ENCODE assay signal across 19 cellular contexts in genomic region chr10:3104251-3104918, GRCh38. TPM values are rescaled to one million over a fixed set of nuclear protein-coding genes. Genes with fewer than 3 reads are reported as not detected.
DNase-seq lines count a peak whose midpoint lies in the region; ATAC-seq and TF ChIP-seq lines count a peak whose summit lies in the region.
"Had no signal": no experiment of that assay in that cellular context is flagged by ENCODE, and none has a peak within 500 bp of the region (broad histone marks: within the 10 kb centered on the region; RNA-seq: fewer than 3 reads in every experiment).

No MANE protein-coding gene starts in this region.

- H3K9ac ChIP-seq in H9 (ENCODE audit: extremely low read depth, insufficient read length, low read length), result no peak overlapping the region
- H3K9ac ChIP-seq: SK-N-SH had no signal

- H3K79me2 ChIP-seq in H9 (ENCODE audit: insufficient read depth, low read length), result no peaks in the 10 kb centered on the region; the same call in 1 of the 2 replicates

- no peaks in the 10 kb centered on the region; the same call in 1 of the 2 replicates for H3K27me3 Mint-ChIP-seq in H9 (ENCODE audit: low read depth)
- H3K27me3 Mint-ChIP-seq: effector memory CD8-positive, alpha-beta T cell; progenitor cell of endocrine pancreas had no signal

- H2BK20ac ChIP-seq in H9 (ENCODE audit: low read depth, low read length, poor library complexity, severe bottlenecking), result no peak overlapping the region

- H2BK120ac ChIP-seq in H9 (ENCODE audit: low read depth, low read length, poor library complexity, severe bottlenecking), result no peak overlapping the region

- H3K27me3 ChIP-seq in H9 (ENCODE audit: insufficient read depth, low read length), result no peaks in the 10 kb centered on the region
- H3K27me3 ChIP-seq: body of pancreas, foreskin keratinocyte, thyroid gland had no signal

- no peak overlapping the region for H2BK12ac ChIP-seq in H9 (ENCODE audit: insufficient read length, low read depth, low read length)

- peak overlapping the region; percentile 34 to 90 (median 63); a peak in 6 of 7 replicates for H3K27ac Mint-ChIP-seq in H9
- H3K27ac Mint-ChIP-seq: activated CD8-positive, alpha-beta T cell treated with anti-CD3 and anti-CD28 coated beads, Interleukin-2, amount 10 ng/mL, durations not matched to agents 7 days and 5 days; progenitor cell of endocrine pancreas had no signal

- H3K4me1 ChIP-seq in H9 (ENCODE audit: insufficient read depth, low read length), result no peaks in the 10 kb centered on the region; the same call in 1 of the 2 replicates

- H3K9me3 Mint-ChIP-seq in H9, result no peaks in the 10 kb centered on the region
- H3K9me3 Mint-ChIP-seq: effector memory CD8-positive, alpha-beta T cell had no signal

- ATAC-seq in left ventricle myocardium superior, result peak; percentile 68
- no peak for ATAC-seq in HG03520 (IDR thresholded peaks at IDR 0.05; ENCODE audit: unreplicated experiment)
- ATAC-seq: activated CD8-positive, alpha-beta T cell treated with anti-CD3 and anti-CD28 coated beads, Interleukin-2, amount 10 ng/mL, durations not matched to agents 7 days and 5 days; body of pancreas; effector memory CD8-positive, alpha-beta T cell; foreskin keratinocyte; mucosa of descending colon had no signal

- no peaks in the 10 kb centered on the region for H3K9me3 ChIP-seq in H9 (ENCODE audit: control insufficient read depth, low read depth, low read length)
- H3K9me3 ChIP-seq: body of pancreas, mucosa of descending colon, SK-N-SH, thyroid gland had no signal

- H4K5ac ChIP-seq in H9 (ENCODE audit: insufficient read length, low read depth, low read length), result no peak overlapping the region

- H4K91ac ChIP-seq in H9 (ENCODE audit: insufficient read length, low read depth, low read length), result no peak overlapping the region

- H2AK5ac ChIP-seq in H9 (ENCODE audit: insufficient read length, low read length), result no peak overlapping the region

- WGBS in H9 (ENCODE audit: extremely low coverage, insufficient read length, low lambda C conversion rate), result no CpG with 5 or more reads among the region's 28 CpGs

- H3K23ac ChIP-seq in H9 (ENCODE audit: insufficient read length, low read depth, low read length), result no peak overlapping the region

- peaks cover 7 to 13% of the 10 kb centered on the region in 2 experiments for H3K4me1 Mint-ChIP-seq in H9

- no peak overlapping the region for H2AFZ ChIP-seq in H9 (ENCODE audit: low read length)

- H4K8ac ChIP-seq in H9 (replicated peaks; ENCODE audit: insufficient read length, low read depth, low read length), result no peak overlapping the region

- H2BK15ac ChIP-seq in H9 (ENCODE audit: low read depth, low read length), result no peak overlapping the region

- peaks cover 57 to 86% (median 84%) of the 10 kb centered on the region in 3 experiments for H3K36me3 Mint-ChIP-seq in H9 (ENCODE audit: insufficient read depth in 1 of 3, low read depth in 3 of 3)

- no peak for TF ChIP-seq CTCF in H9 (conservative IDR thresholded peaks at IDR 0.05)

- intact Hi-C loops in left ventricle myocardium superior (cut with micrococcal nuclease) (no loop called here), posterior vena cava (cut with DNase I) (no loop called here)

- H3K18ac ChIP-seq in H9 (ENCODE audit: insufficient read length, low read depth, low read length), result no peak overlapping the region

- no peak overlapping the region for H3T11ph ChIP-seq in H9 (ENCODE audit: low read length)

- no peak overlapping the region for H3K27ac ChIP-seq in H9 (ENCODE audit: insufficient read length, low read depth, low read length)
- H3K27ac ChIP-seq: body of pancreas, foreskin keratinocyte had no signal

- H3K14ac ChIP-seq in H9 (ENCODE audit: insufficient read depth, low read length), result no peak overlapping the region

- no peaks in the 10 kb centered on the region for H3K79me1 ChIP-seq in H9 (ENCODE audit: insufficient read depth, low read depth, low read length, poor library complexity, severe bottlenecking)

- no peak overlapping the region for H3K4me2 ChIP-seq in H9 (ENCODE audit: insufficient read depth, insufficient read length, low read length)
- H3K4me2 ChIP-seq: SK-N-SH had no signal

- H3K4ac ChIP-seq in H9 (ENCODE audit: low read depth, low read length), result no peak overlapping the region

- no peaks in the 10 kb centered on the region for H4K20me1 ChIP-seq in H9 (ENCODE audit: control insufficient read depth, insufficient read depth, insufficient read length)

- no peak overlapping the region for H3K4me3 Mint-ChIP-seq in H9
- H3K4me3 Mint-ChIP-seq: activated CD8-positive, alpha-beta T cell treated with anti-CD3 and anti-CD28 coated beads, Interleukin-2, amount 10 ng/mL, durations not matched to agents 7 days and 5 days; effector memory CD8-positive, alpha-beta T cell had no signal

- no peaks in the 10 kb centered on the region for H3K23me2 ChIP-seq in H9 (ENCODE audit: insufficient read length, low read depth, low read length, poor library complexity, severe bottlenecking)

- H3K56ac ChIP-seq in H9 (ENCODE audit: insufficient read length, low read depth, low read length), result no peak overlapping the region

- DNase-seq in H9 (no peak), cerebellum (ENCODE audit: low spot score) (peak; percentile 78), left ventricle myocardium superior (peak; percentile 84), posterior vena cava (ENCODE audit: low spot score) (peak; percentile 76), germinal center (ENCODE audit: low spot score) (no peak), NCI-H1092 (lab: John Stamatoyannopoulos, UW) (no peak)
- DNase-seq in stimulated activated CD4-positive, alpha-beta T cell treated with anti-CD3 and anti-CD28 coated beads, Interleukin-4, amount 100 ng/mL, for 24 hours, result no peak
- DNase-seq: activated CD8-positive, alpha-beta T cell treated with anti-CD3 and anti-CD28 coated beads, Interleukin-2, amount 10 ng/mL, durations not matched to agents 7 days and 5 days; body of pancreas; Calu3; effector memory CD8-positive, alpha-beta T cell; foreskin keratinocyte; NCI-H1694; NCI-H510A; SK-N-SH; thyroid gland had no signal

- H2BK5ac ChIP-seq in H9 (ENCODE audit: insufficient read length, low read length), result no peak overlapping the region

RNA-seq across cellular contexts. Expression of gene PFKP, which starts 37.0 kb away (rescaled TPM):
- 145 and 148 TPM in 2 replicates for total RNA-seq in H9 (2021)
- 37.7 TPM for total RNA-seq in cerebellum
- 178 TPM for total RNA-seq in left ventricle myocardium superior
- 100 to 1,000 TPM; 109 to 216 TPM for total RNA-seq in posterior vena cava

Comparison
In these comparisons a context has a peak if more than half of its experiments do, and no peak if none do; other contexts are left out.
1. DNase-seq: peak in cerebellum (single experiment), left ventricle myocardium superior (single experiment) and posterior vena cava (single experiment); none in H9 (single experiment), germinal center (single experiment), NCI-H1092 (single experiment) and stimulated activated CD4-positive, alpha-beta T cell treated with anti-CD3 and anti-CD28 coated beads, Interleukin-4, amount 100 ng/mL, for 24 hours (single experiment).